Comparison of ENCODE assay signal across 18 cellular contexts in genomic region chr5:72569423-72569939, GRCh38.
DNase-seq lines count a peak whose midpoint lies in the region; ATAC-seq, FAIRE-seq and TF ChIP-seq lines count a peak whose summit lies in the region.
"Had no signal": no experiment of that assay in that cellular context is flagged by ENCODE, and none has a peak within 500 bp of the region (broad histone marks: within the 10 kb centered on the region; RNA-seq: fewer than 3 reads in every experiment).

No MANE protein-coding gene starts in this region.

- no peak overlapping the region for H3K14ac ChIP-seq in H1 (ENCODE audit: insufficient read length)

- 84% methylated on average over 5 of the region's 5 CpGs; no CpG with 5 or more reads in 1 of the 2 experiments for WGBS in H1 (ENCODE audit: extremely low coverage in 1 of 2, insufficient coverage in 1 of 2, insufficient read length in 1 of 2, insufficient replicate concordance in 2 of 2, low coverage in 1 of 2, low lambda C conversion rate in 2 of 2, missing lambda C conversion rate in 1 of 2), 2 experiments

- no peak overlapping the region for H2AK5ac ChIP-seq in H1 (ENCODE audit: low read depth, low read length)

- no peaks in the 10 kb centered on the region for H3K27me3 Mint-ChIP-seq in nephron (ENCODE audit: low read depth)

- no peak overlapping the region for H4K91ac ChIP-seq in H1 (replicated peaks; ENCODE audit: insufficient read length, low read length)

- H3K18ac ChIP-seq in H1 (ENCODE audit: extremely low read depth, low read length) = no peak overlapping the region

- no peaks in the 10 kb centered on the region for H3K27me3 ChIP-seq in H1 (replicated peaks in 1 of 4; ENCODE audit: control insufficient read depth in 3 of 4, extremely low read depth in 1 of 4, insufficient read depth in 3 of 4, low read length in 3 of 4)
- H3K27me3 ChIP-seq: BE2C had no signal

- no peak for TF ChIP-seq RAD21 in H1 (IDR thresholded peaks at IDR 0.05 in 1 of 2, conservative IDR thresholded peaks at IDR 0.05 in 1 of 2; ENCODE audit: low read depth in 2 of 2, low read length in 2 of 2)

- H3K4me1 Mint-ChIP-seq in nephron = peaks cover 32% of the 10 kb centered on the region
- H3K4me1 Mint-ChIP-seq: CD4-positive, alpha-beta memory T cell had no signal

- POLR2A ChIA-PET in H1 (lab: Charles Lee; ENCODE audit: partially characterized antibody) = no interaction called here

- no peak overlapping the region for H3K9ac ChIP-seq in H1 (replicated peaks in 1 of 4; ENCODE audit: extremely low read depth in 1 of 4, low read depth in 3 of 4, low read length in 3 of 4)

- H2BK20ac ChIP-seq in H1 (ENCODE audit: low read length) = no peak overlapping the region

- H3K36me3 Mint-ChIP-seq in nephron (ENCODE audit: low read depth) = no peaks in the 10 kb centered on the region
- H3K36me3 Mint-ChIP-seq: CD4-positive, alpha-beta memory T cell had no signal

- H3K4me3 ChIP-seq in H1 (ENCODE audit: extremely low read depth in 1 of 4, insufficient read depth in 2 of 4, low read depth in 3 of 4, low read length in 4 of 4) = no peak overlapping the region

- no peaks in the 10 kb centered on the region for H3K23me2 ChIP-seq in H1 (ENCODE audit: low read depth, low read length)

- DNase-seq in H1 (ENCODE audit: low read depth in 1 of 2, low spot score in 2 of 2) (no peak), superior temporal gyrus (ENCODE audit: extremely low spot score) (peak; percentile 70), DMS153 (lab: John Stamatoyannopoulos, UW) (no peak), SIG-M5 (lab: John Stamatoyannopoulos, UW) (no peak)
- DNase-seq: ACHN; BE2C; CD4-positive, alpha-beta memory T cell; DND-41; GDM1; HCEC 1CT; HFFc6 had no signal

- H3K23ac ChIP-seq in H1 (ENCODE audit: insufficient read length) = no peak overlapping the region

- no peak for TF ChIP-seq EP300 in H1 (IDR thresholded peaks at IDR 0.05; ENCODE audit: borderline replicate concordance in 1 of 2, low read depth in 2 of 2, low read length in 2 of 2)

- H3K56ac ChIP-seq in H1 (replicated peaks; ENCODE audit: insufficient read length, low read depth, low read length) = no peak overlapping the region

- H3K27ac ChIP-seq in angular gyrus (ENCODE audit: low read depth, low read length) = peak overlapping the region; percentile 44
- no peak overlapping the region for H3K27ac ChIP-seq in H1 (ENCODE audit: low read depth, low read length)
- H3K27ac ChIP-seq: C4-2B had no signal

- no peak for TF ChIP-seq POLR2A in H1 (IDR thresholded peaks at IDR 0.05; ENCODE audit: control extremely low read depth in 1 of 2, low read depth in 2 of 2, low read length in 2 of 2)

- no peaks in the 10 kb centered on the region for H3K79me2 ChIP-seq in H1 (ENCODE audit: control insufficient read depth in 1 of 2, insufficient read depth in 2 of 2, low read length in 2 of 2)

- no peak overlapping the region for H2BK120ac ChIP-seq in H1 (replicated peaks; ENCODE audit: low read depth, low read length)

- H2AFZ ChIP-seq in H1 (ENCODE audit: low read length) = peak overlapping the region; percentile 57; the same call in 1 of the 2 replicates

- TF ChIP-seq CTCF in H1 (IDR thresholded peaks at IDR 0.05; ENCODE audit: control extremely low read depth in 1 of 3, insufficient read depth in 1 of 3, low read depth in 1 of 3, low read length in 3 of 3) = no peak
- no peak for TF ChIP-seq CTCF in nephron (IDR thresholded peaks at IDR 0.05; ENCODE audit: unreplicated experiment in 3 of 3)

- H4K8ac ChIP-seq in H1 (ENCODE audit: extremely low read depth, insufficient read depth, low read length) = no peak overlapping the region

- no peak for FAIRE-seq in H1 (lab: Jason Lieb, UNC)
- FAIRE-seq: HepG2, HTR-8/SVneo had no signal

- H2BK12ac ChIP-seq in H1 (ENCODE audit: low read depth, low read length) = no peak overlapping the region

- H3K4me2 ChIP-seq in H1 (ENCODE audit: insufficient read depth in 1 of 2, low read depth in 2 of 2, low read length in 2 of 2) = no peak overlapping the region

- H3K36me3 ChIP-seq in H1 (ENCODE audit: control insufficient read depth in 2 of 4, insufficient read depth in 4 of 4, low read length in 3 of 4) = no peaks in the 10 kb centered on the region
- H3K36me3 ChIP-seq: BE2C had no signal

- no peak overlapping the region for H4K5ac ChIP-seq in H1 (ENCODE audit: insufficient read length, low read depth, low read length)

- H3K4me1 ChIP-seq in H1 (replicated peaks in 1 of 4; ENCODE audit: control insufficient read depth in 3 of 4, insufficient read depth in 4 of 4, low read length in 3 of 4) = no peaks in the 10 kb centered on the region
- H3K4me1 ChIP-seq: BE2C had no signal

- no peak overlapping the region for H2BK15ac ChIP-seq in H1 (ENCODE audit: low read length)

- peak overlapping the region in 2 of 3 experiments; percentile 51 to 70 for H3K4me3 Mint-ChIP-seq in nephron
- H3K4me3 Mint-ChIP-seq: CD4-positive, alpha-beta memory T cell; HFFc6 had no signal

- ATAC-seq in GM21390 (IDR thresholded peaks at IDR 0.05; ENCODE audit: unreplicated experiment) (no peak), GM18858 (IDR thresholded peaks at IDR 0.05; ENCODE audit: unreplicated experiment) (no peak)
- ATAC-seq: HepG2 had no signal

- H3K79me1 ChIP-seq in H1 (ENCODE audit: low read depth, low read length) = no peaks in the 10 kb centered on the region

- H2BK5ac ChIP-seq in H1 (ENCODE audit: low read depth, low read length) = no peak overlapping the region

- H3K9me3 Mint-ChIP-seq in nephron = peaks cover under 1% of the 10 kb centered on the region
- H3K9me3 Mint-ChIP-seq: HFFc6 had no signal

- no peak overlapping the region for H3K4ac ChIP-seq in H1 (replicated peaks; ENCODE audit: insufficient read length, low read depth, low read length)

- H4K20me1 ChIP-seq in H1 (replicated peaks in 1 of 2; ENCODE audit: control insufficient read depth in 1 of 2, insufficient read depth in 2 of 2, low read length in 2 of 2) = no peaks in the 10 kb centered on the region

- peak overlapping the region; percentile 28 to 79 (median 63) for H3K27ac Mint-ChIP-seq in nephron
- H3K27ac Mint-ChIP-seq: CD4-positive, alpha-beta memory T cell; HFFc6 had no signal

- H3K9me3 ChIP-seq in H1 (ENCODE audit: insufficient read depth in 2 of 2, low read depth in 1 of 2, low read length in 1 of 2) = no peaks in the 10 kb centered on the region; a peak in 1 of 4 replicates
- H3K9me3 ChIP-seq: BE2C had no signal

- CTCF ChIA-PET in H1 (lab: Charles Lee; ENCODE audit: partially characterized antibody) = no interaction called here

TF ChIP-seq in H1, 55 proteins besides CTCF, POLR2A, EP300 and RAD21:
- TF ChIP-seq CBX8 (IDR thresholded peaks at IDR 0.05; ENCODE audit: borderline replicate concordance, low read depth, low read length) = no peak
- no peak for TF ChIP-seq NRF1 (IDR thresholded peaks at IDR 0.05; ENCODE audit: low read depth, low read length)
- TF ChIP-seq GTF2F1 (IDR thresholded peaks at IDR 0.05; ENCODE audit: borderline replicate concordance, low read depth, low read length) = no peak
- TF ChIP-seq TEAD4 (IDR thresholded peaks at IDR 0.05; ENCODE audit: low read depth, low read length) = no peak
- TF ChIP-seq RBBP5 (IDR thresholded peaks at IDR 0.05; ENCODE audit: borderline replicate concordance, low read depth, low read length) = no peak
- no peak for TF ChIP-seq TAF1 (IDR thresholded peaks at IDR 0.05; ENCODE audit: low read depth, low read length)
